In the genomic region with DNA sequence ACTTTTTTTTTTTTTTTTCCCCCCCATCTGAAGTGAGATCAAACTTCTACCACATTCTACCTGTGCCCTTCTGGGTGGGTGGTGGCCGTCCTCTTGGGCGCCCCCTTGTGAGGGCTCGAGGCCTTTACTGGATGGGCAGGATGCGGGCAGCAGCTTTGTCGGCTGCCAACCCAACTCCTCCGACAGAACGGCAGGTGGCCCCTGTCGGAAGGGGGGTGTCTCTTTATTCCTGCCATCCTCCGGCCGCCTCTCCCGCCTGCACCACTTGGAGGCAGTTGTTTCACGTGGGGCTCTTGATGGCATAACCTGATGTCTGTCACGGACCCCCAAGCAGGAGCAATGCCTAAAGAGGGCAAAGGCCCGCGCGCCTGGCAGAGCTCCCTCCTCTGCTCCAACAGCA, we compare ENCODE assay signal across 9 cellular contexts. TPM values are rescaled to one million over a fixed set of nuclear protein-coding genes. Genes with fewer than 3 reads are reported as not detected.
DNase-seq lines count a peak whose midpoint lies in the region; ATAC-seq and TF ChIP-seq lines count a peak whose summit lies in the region.
"Had no signal": no experiment of that assay in that cellular context is flagged by ENCODE, and none has a peak within 500 bp of the region (broad histone marks: within the 10 kb centered on the region; RNA-seq: fewer than 3 reads in every experiment).

No MANE protein-coding gene starts in this region.

- H3K27me3 ChIP-seq in uterus = no peaks in the 10 kb centered on the region
- no peaks in the 10 kb centered on the region for H3K27me3 ChIP-seq in stomach
- H3K27me3 ChIP-seq: thyroid gland had no signal

- intact Hi-C loops in uterus (cut with DNase I; ENCODE audit: low total_unique reads) (no loop called here), stomach (cut with DNase I; ENCODE audit: low total_unique reads) (no loop called here)

- H3K27ac ChIP-seq in uterus (no peak overlapping the region), stomach (no peak overlapping the region)
- H3K27ac ChIP-seq: thyroid gland had no signal

- H3K27ac Mint-ChIP-seq in nephron progenitor cell = peak overlapping the region; percentile 99

- TF ChIP-seq POLR2A in uterus (IDR thresholded peaks at IDR 0.05) (no peak), stomach (IDR thresholded peaks at IDR 0.05) (no peak)

- no peak for ATAC-seq in HG02759 (IDR thresholded peaks at IDR 0.05; ENCODE audit: unreplicated experiment)

- WGBS in stomach, 5 donors = 73 to 83% (median 80%) methylated on average over 12 to 16 of the region's 16 CpGs

- H3K4me3 ChIP-seq in HFF-Myc (replicated peaks; ENCODE audit: low read depth, low read length) (no peak overlapping the region), uterus (no peak overlapping the region), stomach (no peak overlapping the region)
- H3K4me3 ChIP-seq: thyroid gland had no signal

- in situ Hi-C loops in T47D (cut with HindIII; ENCODE audit: low pct_unique_long_range_greater_than_20kb, low sequenced_read_pairs) = no loop called here

- no peaks in the 10 kb centered on the region for H3K9me3 ChIP-seq in uterus
- H3K9me3 ChIP-seq in stomach = no peaks in the 10 kb centered on the region
- H3K9me3 ChIP-seq: thyroid gland had no signal

- H3K27me3 Mint-ChIP-seq in nephron progenitor cell (ENCODE audit: low read depth, poor library complexity) = peaks cover 8% of the 10 kb centered on the region

- H3K4me3 Mint-ChIP-seq in nephron progenitor cell = peak overlapping the region; percentile 32

- peaks cover 26% of the 10 kb centered on the region for H3K36me3 Mint-ChIP-seq in nephron progenitor cell (ENCODE audit: low read depth)

- H3K36me3 ChIP-seq in uterus (no peaks in the 10 kb centered on the region), stomach (peaks cover 0 to 46% (median 31%) of the 10 kb centered on the region in 4 donors)

- no peak for TF ChIP-seq EP300 in stomach (IDR thresholded peaks at IDR 0.05)

- H3K4me1 Mint-ChIP-seq in nephron progenitor cell = peaks cover 63% of the 10 kb centered on the region

- no peaks in the 10 kb centered on the region for H3K9me3 Mint-ChIP-seq in nephron progenitor cell

- TF ChIP-seq CTCF in HFF-Myc (IDR thresholded peaks at IDR 0.05; ENCODE audit: low read depth, low read length, missing control alignments) (peak; percentile 54), nephron progenitor cell (IDR thresholded peaks at IDR 0.05) (peak; percentile 59), uterus (IDR thresholded peaks at IDR 0.05) (peak in 1 of 4 experiments; percentile 19), stomach (IDR thresholded peaks at IDR 0.05) (peak in 3 of 7 experiments; percentile 3 to 18 (median 16))

- H3K4me1 ChIP-seq in uterus (peaks cover 0 to 5% of the 10 kb centered on the region in 2 donors), stomach (peaks cover 18 to 30% (median 24%) of the 10 kb centered on the region in 4 donors)
- H3K4me1 ChIP-seq: thyroid gland had no signal

- peak; percentile 44 for DNase-seq in AG20443 (ENCODE audit: low spot score)
- DNase-seq in HFF-Myc (ENCODE audit: extremely low read depth, low read depth) = no peak
- peak; percentile 24 for DNase-seq in UCSD-AML1 (lab: John Stamatoyannopoulos, UW; ENCODE audit: unreplicated experiment)
- peak; percentile 47 to 60 for DNase-seq in T47D (ENCODE audit: low read depth in 1 of 2, low spot score in 1 of 2)
- peak; percentile 59 for DNase-seq in nephron progenitor cell
- DNase-seq in uterus = no peak
- DNase-seq in stomach = no peak

RNA-seq across cellular contexts. Expression of gene AMZ1, which starts 31.0 kb away (rescaled TPM):
- total RNA-seq in uterus (1 to 10 TPM in 2 of 4 donors, under 1 TPM in 1, not detected in 1; 0.35 to 4.6 (median 4.4) TPM), stomach (1 to 10 TPM in 1 of 5 donors, under 1 TPM in 2, not detected in 2; under 0.01 to 1.4 (median 0.45) TPM)
- polyA plus RNA-seq in stomach = not detected

Comparison
In these comparisons a context has a peak if more than half of its experiments do, and no peak if none do; other contexts are left out.
1. DNase-seq: peak in AG20443 (single experiment), UCSD-AML1 (single experiment), T47D (2 of 2) and nephron progenitor cell (single experiment); none in HFF-Myc (single experiment), uterus (0 of 2) and stomach (single experiment).